In genomic region chr13:26253787-26254582, GRCh38 we compare ENCODE assay signal across 1 cellular context.
TF ChIP-seq lines count a peak whose summit lies in the region.

TSS of gene CDK8 (plus strand) at chr13:26254129. CDS start at chr13:26254642, 513 bp downstream.

TF ChIP-seq in HepG2, 621 proteins besides CTCF, POLR2A, EP300 and RAD21 (continued from another document and continues in another):
- no peak for TF ChIP-seq ZBTB4 (CRISPR knock-in tag; IDR thresholded peaks at IDR 0.05; ENCODE audit: borderline replicate concordance)
- TF ChIP-seq CC2D1A (CRISPR knock-in tag; IDR thresholded peaks at IDR 0.05): no peak
- TF ChIP-seq RFXANK (CRISPR knock-in tag; IDR thresholded peaks at IDR 0.05): no peak
- TF ChIP-seq ZNF44 (CRISPR knock-in tag; IDR thresholded peaks at IDR 0.05): no peak
- 0 out of 2 replicates have a peak, but pooled peaks have one; percentile 52 for TF ChIP-seq ZNF749 (CRISPR knock-in tag; IDR thresholded peaks at IDR 0.05; ENCODE audit: borderline replicate concordance)
- TF ChIP-seq RBM39 (IDR thresholded peaks at IDR 0.05; ENCODE audit: low read depth, low read length, poor library complexity, severe bottlenecking): peak; percentile 57
- TF ChIP-seq ZNF224 (CRISPR knock-in tag; IDR thresholded peaks at IDR 0.05): no peak
- no peak for TF ChIP-seq ZNF652 (CRISPR knock-in tag; IDR thresholded peaks at IDR 0.05; ENCODE audit: borderline replicate concordance, low read depth)
- TF ChIP-seq BATF2 (CRISPR knock-in tag; IDR thresholded peaks at IDR 0.05): no peak
- TF ChIP-seq MXD1 (CRISPR knock-in tag; IDR thresholded peaks at IDR 0.05): peak; percentile 52; the same call in 1 of the 2 replicates
- TF ChIP-seq ZNF292 (CRISPR knock-in tag; IDR thresholded peaks at IDR 0.05; ENCODE audit: borderline replicate concordance, low read depth): no peak
- TF ChIP-seq CCAR2 (optimal IDR thresholded peaks at IDR 0.05; ENCODE audit: low read depth, low read length): no peak
- TF ChIP-seq ISL2 (CRISPR knock-in tag; IDR thresholded peaks at IDR 0.05): no peak
- TF ChIP-seq ZNF136 (CRISPR knock-in tag; IDR thresholded peaks at IDR 0.05; ENCODE audit: low read depth): no peak
- no peak for TF ChIP-seq TGIF2 (CRISPR knock-in tag; IDR thresholded peaks at IDR 0.05)
- TF ChIP-seq FOSL1 (CRISPR knock-in tag; IDR thresholded peaks at IDR 0.05; ENCODE audit: borderline replicate concordance): no peak
- TF ChIP-seq MAFF (IDR thresholded peaks at IDR 0.05; ENCODE audit: low read depth, low read length): no peak
- TF ChIP-seq SIX4 (CRISPR knock-in tag; IDR thresholded peaks at IDR 0.05): no peak
- TF ChIP-seq TCF7 (IDR thresholded peaks at IDR 0.05; ENCODE audit: low read depth): no peak
- TF ChIP-seq BHLHE40 (IDR thresholded peaks at IDR 0.05; ENCODE audit: low read length): no peak
- 0 out of 2 replicates have a peak, but pooled peaks have one; percentile 42 for TF ChIP-seq THAP9 (CRISPR knock-in tag; IDR thresholded peaks at IDR 0.05; ENCODE audit: borderline replicate concordance)
- peak; percentile 73; the same call in 1 of the 2 replicates for TF ChIP-seq ZNF430 (CRISPR knock-in tag; IDR thresholded peaks at IDR 0.05)
- TF ChIP-seq ZNF496 (CRISPR knock-in tag; IDR thresholded peaks at IDR 0.05; ENCODE audit: insufficient replicate concordance): no peak
- no peak for TF ChIP-seq ZNF275 (CRISPR knock-in tag; IDR thresholded peaks at IDR 0.05; ENCODE audit: borderline replicate concordance)
- TF ChIP-seq TARDBP (CRISPR knock-in tag; IDR thresholded peaks at IDR 0.05): no peak
- peak; percentile 81 for TF ChIP-seq SUZ12 (IDR thresholded peaks at IDR 0.05; ENCODE audit: low read depth, low read length)
- TF ChIP-seq ZKSCAN8 (CRISPR knock-in tag; IDR thresholded peaks at IDR 0.05; ENCODE audit: borderline replicate concordance): no peak
- TF ChIP-seq ZNF720 (CRISPR knock-in tag; IDR thresholded peaks at IDR 0.05): no peak
- TF ChIP-seq DDIT3 (CRISPR knock-in tag; IDR thresholded peaks at IDR 0.05): no peak
- no peak for TF ChIP-seq MIER2 (CRISPR knock-in tag; IDR thresholded peaks at IDR 0.05)
- no peak for TF ChIP-seq RORA (CRISPR knock-in tag; IDR thresholded peaks at IDR 0.05)
- no peak for TF ChIP-seq SATB2 (CRISPR knock-in tag; IDR thresholded peaks at IDR 0.05)
- TF ChIP-seq PPARG (CRISPR knock-in tag; conservative IDR thresholded peaks at IDR 0.05): no peak
- TF ChIP-seq GMEB2 (CRISPR knock-in tag; IDR thresholded peaks at IDR 0.05; ENCODE audit: low read depth): peak; percentile 85
- TF ChIP-seq SMAD1 (CRISPR knock-in tag; IDR thresholded peaks at IDR 0.05; ENCODE audit: borderline replicate concordance, low read depth): no peak
- TF ChIP-seq ZBTB39 (CRISPR knock-in tag; IDR thresholded peaks at IDR 0.05): no peak
- no peak for TF ChIP-seq SMAD3 (CRISPR knock-in tag; IDR thresholded peaks at IDR 0.05)
- peak; percentile 64 for TF ChIP-seq HDAC1 (CRISPR knock-in tag; IDR thresholded peaks at IDR 0.05)
- 0 out of 2 replicates have a peak, but pooled peaks have one; percentile 28 for TF ChIP-seq FOXK1 (CRISPR knock-in tag; IDR thresholded peaks at IDR 0.05; ENCODE audit: borderline replicate concordance, low read depth)
- TF ChIP-seq NR0B2 (CRISPR knock-in tag; IDR thresholded peaks at IDR 0.05): no peak
- no peak for TF ChIP-seq PHB2 (IDR thresholded peaks at IDR 0.05; ENCODE audit: partially characterized antibody)
- peak; percentile 82 for TF ChIP-seq POGK (CRISPR knock-in tag; conservative IDR thresholded peaks at IDR 0.05)
- no peak for TF ChIP-seq ARNT2 (CRISPR knock-in tag; IDR thresholded peaks at IDR 0.05; ENCODE audit: low read depth)
- no peak for TF ChIP-seq HNF4A (CRISPR knock-in tag; IDR thresholded peaks at IDR 0.05)
- 0 out of 2 replicates have a peak, but pooled peaks have one; percentile 24 for TF ChIP-seq HNF1B (CRISPR knock-in tag; IDR thresholded peaks at IDR 0.05)
- no peak for TF ChIP-seq RAD51 (IDR thresholded peaks at IDR 0.05; ENCODE audit: borderline replicate concordance)
